In the genomic region with DNA sequence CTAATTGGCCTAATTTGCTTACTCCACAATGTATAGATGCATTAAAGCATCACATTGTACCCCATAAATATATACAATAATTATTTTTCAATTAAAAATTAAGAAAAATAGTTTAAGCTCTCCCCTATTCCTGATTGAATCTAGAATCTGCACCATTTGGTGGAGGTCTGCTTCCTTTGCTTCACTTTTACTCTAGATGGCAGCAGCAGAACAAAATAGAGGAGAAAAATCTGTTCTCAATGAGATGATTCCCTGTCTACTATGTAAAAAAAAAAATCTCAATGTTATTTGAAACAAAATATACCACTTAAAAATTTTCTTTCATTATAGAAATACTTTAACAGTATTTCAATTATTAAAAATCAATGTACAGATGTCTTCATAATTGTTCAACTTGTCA, we compare ENCODE assay signal across 9 cellular contexts.
DNase-seq lines count a peak whose midpoint lies in the region; ATAC-seq and TF ChIP-seq lines count a peak whose summit lies in the region.
"Had no signal": no experiment of that assay in that cellular context is flagged by ENCODE, and none has a peak within 500 bp of the region (broad histone marks: within the 10 kb centered on the region; RNA-seq: fewer than 3 reads in every experiment).

No MANE protein-coding gene starts in this region.

- TF ChIP-seq POLR2A in sigmoid colon (IDR thresholded peaks at IDR 0.05), result no peak

- H3K27me3 ChIP-seq in brain microvascular endothelial cell (replicated peaks) (no peaks in the 10 kb centered on the region), sigmoid colon (no peaks in the 10 kb centered on the region)
- H3K27me3 ChIP-seq: BLaER1 had no signal

- no peaks in the 10 kb centered on the region for H3K36me3 ChIP-seq in brain microvascular endothelial cell (replicated peaks)
- H3K36me3 ChIP-seq in sigmoid colon, result no peaks in the 10 kb centered on the region
- H3K36me3 ChIP-seq: BLaER1 had no signal

- in situ Hi-C loops in brain microvascular endothelial cell (cut with HindIII; ENCODE audit: low pct_ligation_motif_present, low sequenced_read_pairs), result no loop called here

- TF ChIP-seq EP300 in sigmoid colon (IDR thresholded peaks at IDR 0.05), result no peak

- H3K27ac Mint-ChIP-seq in osteocyte (ENCODE audit: unreplicated experiment), result no peak overlapping the region
- H3K27ac Mint-ChIP-seq in stimulated activated naive B cell treated with anti-CD40 and anti-IgM and Interleukin-4, amounts not matched to agents 10 μg/mL and 1 μg/mL and 100 μg/mL, for 72 hours, result no peak overlapping the region

- no peak overlapping the region for H3K4me3 Mint-ChIP-seq in osteocyte (ENCODE audit: unreplicated experiment)
- H3K4me3 Mint-ChIP-seq in stimulated activated naive B cell treated with anti-CD40 and anti-IgM and Interleukin-4, amounts not matched to agents 10 μg/mL and 1 μg/mL and 100 μg/mL, for 72 hours, result no peak overlapping the region

- TF ChIP-seq CTCF in brain microvascular endothelial cell (IDR thresholded peaks at IDR 0.05; ENCODE audit: low read depth, low read length, missing control alignments) (peak; percentile 50), osteocyte (IDR thresholded peaks at IDR 0.05) (peak; percentile 70), sigmoid colon (IDR thresholded peaks at IDR 0.05) (peak in 1 of 4 experiments; percentile 32)

- H3K27me3 Mint-ChIP-seq in osteocyte (ENCODE audit: unreplicated experiment), result peaks cover 7% of the 10 kb centered on the region
- H3K27me3 Mint-ChIP-seq in stimulated activated naive B cell treated with anti-CD40 and anti-IgM and Interleukin-4, amounts not matched to agents 10 μg/mL and 1 μg/mL and 100 μg/mL, for 72 hours, result peaks cover 0 to 5% of the 10 kb centered on the region in 2 donors

- no peaks in the 10 kb centered on the region for H3K4me1 ChIP-seq in sigmoid colon

- H3K27ac ChIP-seq in brain microvascular endothelial cell, result no peak overlapping the region
- H3K27ac ChIP-seq in sigmoid colon, result no peak overlapping the region
- H3K27ac ChIP-seq: BLaER1 had no signal

- intact Hi-C loops in sigmoid colon (cut with DNase I), result no loop called here

- peak; percentile 17 for DNase-seq in DMS79 treated with DMSO at 0.1 percent for 48 hours (lab: John Stamatoyannopoulos, UW)
- no peak for DNase-seq in DMS79 (lab: John Stamatoyannopoulos, UW)
- DNase-seq in NCI-H1436 treated with DMSO at 0.1 percent for 48 hours (lab: John Stamatoyannopoulos, UW), result peak; percentile 31
- peak; percentile 3 for DNase-seq in brain microvascular endothelial cell
- DNase-seq in osteocyte (ENCODE audit: extremely low spot score, unreplicated experiment), result no peak
- DNase-seq in stimulated activated naive B cell treated with anti-CD40 and anti-IgM and Interleukin-4, amounts not matched to agents 10 μg/mL and 1 μg/mL and 100 μg/mL, for 72 hours, result no peak
- DNase-seq in sigmoid colon, result no peak

- H3K9me3 ChIP-seq in sigmoid colon, result no peaks in the 10 kb centered on the region
- H3K9me3 ChIP-seq: BLaER1 had no signal

- H3K4me1 Mint-ChIP-seq in osteocyte (ENCODE audit: unreplicated experiment), result peaks cover 5% of the 10 kb centered on the region
- no peaks in the 10 kb centered on the region for H3K4me1 Mint-ChIP-seq in stimulated activated naive B cell treated with anti-CD40 and anti-IgM and Interleukin-4, amounts not matched to agents 10 μg/mL and 1 μg/mL and 100 μg/mL, for 72 hours

- H3K9me3 Mint-ChIP-seq in osteocyte (ENCODE audit: unreplicated experiment), result no peaks in the 10 kb centered on the region
- H3K9me3 Mint-ChIP-seq in stimulated activated naive B cell treated with anti-CD40 and anti-IgM and Interleukin-4, amounts not matched to agents 10 μg/mL and 1 μg/mL and 100 μg/mL, for 72 hours, result no peaks in the 10 kb centered on the region

- no peak for ATAC-seq in stimulated activated naive B cell treated with anti-CD40 and anti-IgM and Interleukin-4, amounts not matched to agents 10 μg/mL and 1 μg/mL and 100 μg/mL, for 72 hours (replicated peaks)
- ATAC-seq in HG03139 (IDR thresholded peaks at IDR 0.05; ENCODE audit: unreplicated experiment), result no peak

- H3K36me3 Mint-ChIP-seq in osteocyte (ENCODE audit: unreplicated experiment), result no peaks in the 10 kb centered on the region
- no peaks in the 10 kb centered on the region for H3K36me3 Mint-ChIP-seq in stimulated activated naive B cell treated with anti-CD40 and anti-IgM and Interleukin-4, amounts not matched to agents 10 μg/mL and 1 μg/mL and 100 μg/mL, for 72 hours

- H3K4me3 ChIP-seq in brain microvascular endothelial cell (ENCODE audit: low read depth, low read length), result no peak overlapping the region
- no peak overlapping the region for H3K4me3 ChIP-seq in sigmoid colon
- H3K4me3 ChIP-seq: BLaER1 had no signal

Comparison
In these comparisons a context has a peak if more than half of its experiments do, and no peak if none do; other contexts are left out.
1. DNase-seq: peak in DMS79 treated with DMSO at 0.1 percent for 48 hours (single experiment), NCI-H1436 treated with DMSO at 0.1 percent for 48 hours (single experiment) and brain microvascular endothelial cell (single experiment); none in DMS79 (single experiment), osteocyte (single experiment), stimulated activated naive B cell treated with anti-CD40 and anti-IgM and Interleukin-4, amounts not matched to agents 10 μg/mL and 1 μg/mL and 100 μg/mL, for 72 hours (single experiment) and sigmoid colon (single experiment).